ENCODE assay signal across 8 cellular contexts in genomic region chr7:135510603-135511183, GRCh38. TPM values are rescaled to one million over a fixed set of nuclear protein-coding genes. Genes with fewer than 3 reads are reported as not detected.
A peak's percentile ranks its signal among the peaks of the same experiment; 100 is the strongest.
DNase-seq lines count a peak whose midpoint lies in the region; ATAC-seq and TF ChIP-seq lines count a peak whose summit lies in the region.

No MANE protein-coding gene starts in this region.

- H3K9me3 ChIP-seq in mononuclear cell (ENCODE audit: low read depth, low read length), result no peaks in the 10 kb centered on the region

- no peaks in the 10 kb centered on the region for H3K27me3 ChIP-seq in mononuclear cell (ENCODE audit: insufficient read depth, low read length)

- H3K4me3 ChIP-seq in choroid plexus epithelial cell (ENCODE audit: low read depth, low read length) (peak overlapping the region; percentile 87), mononuclear cell (ENCODE audit: low read length) (peak overlapping the region; percentile 95)

- DNase-seq in NCI-H2227 treated with DMSO at 0.1 percent for 48 hours (lab: John Stamatoyannopoulos, UW) (peak; percentile 25), NCI-H2227 (lab: John Stamatoyannopoulos, UW; ENCODE audit: unreplicated experiment) (no peak), NCI-H146 treated with DMSO at 0.1 percent for 48 hours (lab: John Stamatoyannopoulos, UW; ENCODE audit: unreplicated experiment) (peak; percentile 25), choroid plexus epithelial cell (ENCODE audit: low read depth) (peak; percentile 48), COR-L47 (lab: John Stamatoyannopoulos, UW) (no peak)
- no peak for DNase-seq in NK-92 treated with Interleukin-12 subunit alpha and Interleukin-12 subunit beta, amount 100 ng/mL, for 24 hours (lab: John Stamatoyannopoulos, UW)

- peak; percentile 54 for TF ChIP-seq CTCF in choroid plexus epithelial cell (conservative IDR thresholded peaks at IDR 0.05; ENCODE audit: low read depth, low read length)

- no peak for ATAC-seq in GM18858 (IDR thresholded peaks at IDR 0.05; ENCODE audit: unreplicated experiment)

- H3K4me1 ChIP-seq in mononuclear cell (ENCODE audit: insufficient read depth, low read length), result peaks cover 27% of the 10 kb centered on the region

RNA-seq across cellular contexts. Expression of gene CNOT4, which starts 0.8 kb away (rescaled TPM):
- 19.8 TPM for total RNA-seq in mononuclear cell

RNA-seq across cellular contexts. Expression of gene NUP205, which starts 47.0 kb away (rescaled TPM):
- 42.4 TPM for total RNA-seq in mononuclear cell

Comparison
In these comparisons a context has a peak if more than half of its experiments do, and no peak if none do; other contexts are left out.
1. DNase-seq: peak in NCI-H2227 treated with DMSO at 0.1 percent for 48 hours (single experiment), NCI-H146 treated with DMSO at 0.1 percent for 48 hours (single experiment) and choroid plexus epithelial cell (single experiment); none in NCI-H2227 (single experiment), NK-92 treated with Interleukin-12 subunit alpha and Interleukin-12 subunit beta, amount 100 ng/mL, for 24 hours (single experiment) and COR-L47 (single experiment).